Comparison of ENCODE assay signal across 1 cellular context in the genomic region with DNA sequence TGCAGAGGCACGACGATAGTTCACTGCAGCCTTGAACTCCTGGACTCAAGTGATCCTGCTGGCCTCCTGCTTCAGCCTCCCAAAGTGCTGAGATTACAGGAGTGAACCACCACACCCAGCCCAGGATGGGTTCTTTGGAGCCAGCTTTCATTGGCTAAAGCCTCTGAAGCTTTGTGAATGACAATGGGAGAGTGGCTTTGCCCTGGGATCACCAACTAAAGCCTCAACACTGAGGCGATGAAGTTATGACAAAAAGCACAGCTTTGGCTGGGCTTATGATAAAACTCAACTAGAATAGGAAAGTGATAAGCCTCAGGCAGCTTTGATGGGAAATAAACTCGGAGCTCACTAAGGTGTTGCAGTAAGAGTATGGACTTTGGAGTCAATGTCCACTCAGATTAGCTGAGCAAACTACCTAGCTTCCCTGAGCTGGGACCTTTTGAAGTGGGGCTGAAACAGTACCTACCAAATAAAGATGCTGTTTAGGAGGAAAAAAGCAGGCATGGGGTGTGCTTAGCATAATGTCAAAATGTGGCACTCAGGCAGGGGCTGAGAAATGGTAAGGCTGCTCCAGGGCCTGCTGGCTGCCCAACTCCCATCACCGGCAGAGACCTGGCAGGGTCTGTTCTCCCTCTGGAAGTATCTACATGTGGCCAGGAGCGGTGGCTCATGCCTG.
TF ChIP-seq lines count a peak whose summit lies in the region.

No MANE protein-coding gene starts in this region.

TF ChIP-seq in HepG2, 621 proteins besides CTCF, POLR2A, EP300 and RAD21 (continued from another document):
- no peak for TF ChIP-seq ZNF549 (CRISPR knock-in tag; IDR thresholded peaks at IDR 0.05)
- TF ChIP-seq PAF1 (CRISPR knock-in tag; IDR thresholded peaks at IDR 0.05): no peak
- TF ChIP-seq ZNF816 (CRISPR knock-in tag; IDR thresholded peaks at IDR 0.05; ENCODE audit: borderline replicate concordance): no peak
- no peak for TF ChIP-seq KLF12 (CRISPR knock-in tag; IDR thresholded peaks at IDR 0.05; ENCODE audit: borderline replicate concordance)
- TF ChIP-seq KLF15 (CRISPR knock-in tag; IDR thresholded peaks at IDR 0.05; ENCODE audit: borderline replicate concordance): no peak
- TF ChIP-seq ZNF34 (CRISPR knock-in tag; IDR thresholded peaks at IDR 0.05; ENCODE audit: borderline replicate concordance): no peak
